Comparison of ENCODE assay signal across 8 cellular contexts in genomic region chr3:38030126-38031021, GRCh38. TPM values are rescaled to one million over a fixed set of nuclear protein-coding genes. Genes with fewer than 3 reads are reported as not detected.
DNase-seq lines count a peak whose midpoint lies in the region; ATAC-seq and TF ChIP-seq lines count a peak whose summit lies in the region.

No MANE protein-coding gene starts in this region.

- no peak for DNase-seq in right atrium auricular region (ENCODE audit: low spot score)
- DNase-seq in Right ventricle myocardium superior: no peak
- DNase-seq in endodermal cell: peak; percentile 50
- no peak for DNase-seq in naive thymus-derived CD8-positive, alpha-beta T cell
- DNase-seq in aorta: no peak
- no peak for DNase-seq in HEK293T (ENCODE audit: extremely low spot score)
- no peak for DNase-seq in MG63
- no peak for DNase-seq in HK-2 (ENCODE audit: unreplicated experiment)

- POLR2A ChIA-PET in naive thymus-derived CD8-positive, alpha-beta T cell (lab: Charles Lee): interaction anchor here (2.5 kb wide), 1 partner anchor 9 kb away, joined by 12 read pairs; the partner anchor contains the start of gene DLEC1
- POLR2A ChIA-PET in HEK293T (lab: Yijun Ruan, JAX): no interaction called here

- H3K4me1 ChIP-seq in right atrium auricular region (peaks cover 0 to 35% of the 10 kb centered on the region in 2 donors), endodermal cell (ENCODE audit: control insufficient read depth, insufficient read depth, low read length) (peaks cover 3% of the 10 kb centered on the region), aorta (ENCODE audit: control insufficient read depth in 1 of 2, insufficient read depth in 2 of 2, low read length in 2 of 2) (peaks cover 0 to 1% of the 10 kb centered on the region in 2 donors)

- no peaks in the 10 kb centered on the region for H3K9me3 Mint-ChIP-seq in endodermal cell
- peaks cover 0 to 2% (median 0%) of the 10 kb centered on the region in 9 donors for H3K9me3 Mint-ChIP-seq in naive thymus-derived CD8-positive, alpha-beta T cell

- WGBS in endodermal cell (ENCODE audit: insufficient coverage in 1 of 2, insufficient read length in 1 of 2), 2 experiments: 56 to 85% methylated on average over 4 to 8 of the region's 8 CpGs
- WGBS in aorta, 2 donors: 29 to 32% methylated on average over 8 of the region's 8 CpGs

- intact Hi-C loops in Right ventricle myocardium superior (cut with DNase I) (no loop called here), aorta (cut with DNase I) (loop anchor here in 1 of 2 donors (10.0 kb wide), 1 partner anchor 134 kb away; the partner anchor contains the start of gene OXSR1)

- peak overlapping the region; percentile 66 for H3K4me3 Mint-ChIP-seq in endodermal cell
- H3K4me3 Mint-ChIP-seq in naive thymus-derived CD8-positive, alpha-beta T cell: peak overlapping the region; percentile 50 to 78 (median 64)

- H3K36me3 Mint-ChIP-seq in endodermal cell (ENCODE audit: low read depth): peaks cover 6% of the 10 kb centered on the region
- H3K36me3 Mint-ChIP-seq in naive thymus-derived CD8-positive, alpha-beta T cell: peaks cover 0 to 2% (median 0%) of the 10 kb centered on the region in 3 donors

- H3K27ac ChIP-seq in right atrium auricular region (peak overlapping the region; percentile 85 to 90), endodermal cell (ENCODE audit: low read depth, low read length) (no peak overlapping the region), aorta (ENCODE audit: low read depth in 1 of 2, low read length in 2 of 2) (peak overlapping the region; percentile 89 to 96)

- H3K4me1 Mint-ChIP-seq in endodermal cell: peaks cover 7% of the 10 kb centered on the region
- peaks cover 20 to 31% (median 26%) of the 10 kb centered on the region in 4 donors for H3K4me1 Mint-ChIP-seq in naive thymus-derived CD8-positive, alpha-beta T cell

- ATAC-seq in Right ventricle myocardium superior (ENCODE audit: poor library complexity) (no peak), aorta (ENCODE audit: low FRiP score) (no peak)
- ATAC-seq in naive thymus-derived CD8-positive, alpha-beta T cell: no peak

- H3K4me3 ChIP-seq in right atrium auricular region (peak overlapping the region; percentile 50 to 83), endodermal cell (ENCODE audit: low read length) (peak overlapping the region; percentile 82), aorta (ENCODE audit: low read length in 2 of 2) (peak overlapping the region; percentile 47 to 59), MG63 (no peak overlapping the region)

- H3K27me3 ChIP-seq in right atrium auricular region (no peaks in the 10 kb centered on the region), endodermal cell (ENCODE audit: control insufficient read depth, insufficient read depth, low read length, poor library complexity, severe bottlenecking) (peaks cover 36% of the 10 kb centered on the region), aorta (ENCODE audit: control insufficient read depth in 1 of 2, insufficient read depth in 2 of 2, low read length in 1 of 2) (no peaks in the 10 kb centered on the region), MG63 (no peaks in the 10 kb centered on the region)

- H3K27ac Mint-ChIP-seq in endodermal cell: no peak overlapping the region
- H3K27ac Mint-ChIP-seq in naive thymus-derived CD8-positive, alpha-beta T cell: peak overlapping the region in 5 of 10 donors; percentile 34 to 80 (median 57)

- TF ChIP-seq CTCF in right atrium auricular region (IDR thresholded peaks at IDR 0.05): no peak
- no peak for TF ChIP-seq CTCF in endodermal cell (conservative IDR thresholded peaks at IDR 0.05)

- H3K27me3 Mint-ChIP-seq in endodermal cell (ENCODE audit: insufficient read depth): peaks cover 66% of the 10 kb centered on the region
- H3K27me3 Mint-ChIP-seq in naive thymus-derived CD8-positive, alpha-beta T cell: peaks cover 7 to 25% (median 15%) of the 10 kb centered on the region in 5 donors

- CTCF ChIA-PET in HEK293T (lab: Yijun Ruan, JAX): no interaction called here

- H3K36me3 ChIP-seq in right atrium auricular region: no peaks in the 10 kb centered on the region
- H3K36me3 ChIP-seq in endodermal cell (ENCODE audit: control insufficient read depth, insufficient read depth, low read length): no peaks in the 10 kb centered on the region
- H3K36me3 ChIP-seq in aorta (ENCODE audit: control insufficient read depth in 1 of 2, insufficient read depth in 2 of 2, low read length in 1 of 2): no peaks in the 10 kb centered on the region
- no peaks in the 10 kb centered on the region for H3K36me3 ChIP-seq in MG63

- H3K9me3 ChIP-seq in right atrium auricular region (no peaks in the 10 kb centered on the region), endodermal cell (ENCODE audit: control insufficient read depth, low read length) (no peaks in the 10 kb centered on the region), aorta (ENCODE audit: control insufficient read depth, low read length) (no peaks in the 10 kb centered on the region), MG63 (no peaks in the 10 kb centered on the region)

- peak overlapping the region; percentile 83 for H3K9ac ChIP-seq in endodermal cell (ENCODE audit: extremely low read depth, low read length, poor library complexity, severe bottlenecking)

TF ChIP-seq in HEK293T, 16 proteins besides CTCF, POLR2A, EP300 and RAD21:
- no peak for TF ChIP-seq LEF1 (IDR thresholded peaks at IDR 0.05; ENCODE audit: borderline replicate concordance)
- no peak for TF ChIP-seq ZNF384 (IDR thresholded peaks at IDR 0.05)
- no peak for TF ChIP-seq FOXA1 (IDR thresholded peaks at IDR 0.05)
- TF ChIP-seq, protein P1, sequence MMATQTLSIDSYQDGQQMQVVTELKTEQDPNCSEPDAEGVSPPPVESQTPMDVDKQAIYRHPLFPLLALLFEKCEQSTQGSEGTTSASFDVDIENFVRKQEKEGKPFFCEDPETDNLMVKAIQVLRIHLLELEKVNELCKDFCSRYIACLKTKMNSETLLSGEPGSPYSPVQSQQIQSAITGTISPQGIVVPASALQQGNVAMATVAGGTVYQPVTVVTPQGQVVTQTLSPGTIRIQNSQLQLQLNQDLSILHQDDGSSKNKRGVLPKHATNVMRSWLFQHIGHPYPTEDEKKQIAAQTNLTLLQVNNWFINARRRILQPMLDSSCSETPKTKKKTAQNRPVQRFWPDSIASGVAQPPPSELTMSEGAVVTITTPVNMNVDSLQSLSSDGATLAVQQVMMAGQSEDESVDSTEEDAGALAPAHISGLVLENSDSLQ (IDR thresholded peaks at IDR 0.05): no peak
- no peak for TF ChIP-seq CTBP1 (IDR thresholded peaks at IDR 0.05; ENCODE audit: borderline replicate concordance)
- no peak for TF ChIP-seq SP1 (IDR thresholded peaks at IDR 0.05)
- no peak for TF ChIP-seq L3MBTL2 (conservative IDR thresholded peaks at IDR 0.05)
- no peak for TF ChIP-seq NFRKB (IDR thresholded peaks at IDR 0.05)
- no peak for TF ChIP-seq ARNT (IDR thresholded peaks at IDR 0.05)

RNA-seq across cellular contexts. Expression of gene PLCD1, which starts 0.9 kb away (rescaled TPM):
- total RNA-seq in right atrium auricular region (10 to 100 TPM in 1 of 2 donors, 1 to 10 TPM in 1; 8.7 to 15.5 TPM), Right ventricle myocardium superior (8.5 TPM), endodermal cell (10 to 100 TPM; 54.3 to 66.6 TPM), aorta (10 to 100 TPM; 37.1 to 53.8 TPM)
- 45.4 TPM for polyA plus RNA-seq in endodermal cell (2013, experiment 1 of 2)
- 46.2 TPM for polyA plus RNA-seq in endodermal cell (2013, experiment 2 of 2)
- total RNA-seq in naive thymus-derived CD8-positive, alpha-beta T cell: 10 to 100 TPM; 39.3 to 42.7 TPM
- 10 to 100 TPM; 11.0 to 23.0 (median 15.6) TPM for polyA plus RNA-seq in naive thymus-derived CD8-positive, alpha-beta T cell
- 10 to 100 TPM; 30.8 to 59.7 TPM for polyA plus RNA-seq in aorta
- 0.13 TPM in 1 of 2 replicates, not detected in the other for total RNA-seq in MG63 (2014; rRNA removed; shearing (Covaris generic); ENCODE audit: low replicate concordance)

RNA-seq across cellular contexts. Expression of gene DLEC1, which starts 8.6 kb away (rescaled TPM):
- total RNA-seq in right atrium auricular region: under 1 TPM; 0.22 to 0.35 TPM
- total RNA-seq in Right ventricle myocardium superior: 0.16 TPM
- total RNA-seq in endodermal cell: 1 to 10 TPM; 3.9 to 6.0 TPM
- polyA plus RNA-seq in endodermal cell (2013, experiment 1 of 2): 1.5 TPM
- 0.83 TPM for polyA plus RNA-seq in endodermal cell (2013, experiment 2 of 2)
- 1 to 10 TPM; 4.6 to 5.2 TPM for total RNA-seq in naive thymus-derived CD8-positive, alpha-beta T cell
- under 1 TPM; 0.31 to 0.37 (median 0.35) TPM for polyA plus RNA-seq in naive thymus-derived CD8-positive, alpha-beta T cell
- under 1 TPM; 0.26 to 0.69 TPM for total RNA-seq in aorta
- polyA plus RNA-seq in aorta: under 1 TPM; 0.25 to 0.59 TPM
- total RNA-seq in MG63 (2014; rRNA removed; shearing (Covaris generic); ENCODE audit: low replicate concordance): not detected in 2 replicates

RNA-seq across cellular contexts. Expression of gene VILL, which starts 39.8 kb away (rescaled TPM):
- total RNA-seq in right atrium auricular region (10 to 100 TPM in 1 of 2 donors, 1 to 10 TPM in 1; 4.2 to 12.2 TPM), Right ventricle myocardium superior (4.0 TPM), endodermal cell (10 to 100 TPM; 16.0 to 21.3 TPM), aorta (10 to 100 TPM in 1 of 2 donors, 1 to 10 TPM in 1; 3.9 to 10.9 TPM)
- polyA plus RNA-seq in endodermal cell (2013, experiment 1 of 2): 4.4 TPM
- polyA plus RNA-seq in endodermal cell (2013, experiment 2 of 2): 3.5 TPM
- total RNA-seq in naive thymus-derived CD8-positive, alpha-beta T cell: 10 to 100 TPM; 41.0 to 41.9 TPM
- 10 to 100 TPM; 12.3 to 21.6 (median 16.0) TPM for polyA plus RNA-seq in naive thymus-derived CD8-positive, alpha-beta T cell
- 10 to 100 TPM; 15.4 to 37.1 TPM for polyA plus RNA-seq in aorta
- 0.15 and 4.4 TPM in 2 replicates for total RNA-seq in MG63 (2014; rRNA removed; shearing (Covaris generic); ENCODE audit: low replicate concordance)
